Comparison of ENCODE assay signal across 16 cellular contexts in the genomic region with DNA sequence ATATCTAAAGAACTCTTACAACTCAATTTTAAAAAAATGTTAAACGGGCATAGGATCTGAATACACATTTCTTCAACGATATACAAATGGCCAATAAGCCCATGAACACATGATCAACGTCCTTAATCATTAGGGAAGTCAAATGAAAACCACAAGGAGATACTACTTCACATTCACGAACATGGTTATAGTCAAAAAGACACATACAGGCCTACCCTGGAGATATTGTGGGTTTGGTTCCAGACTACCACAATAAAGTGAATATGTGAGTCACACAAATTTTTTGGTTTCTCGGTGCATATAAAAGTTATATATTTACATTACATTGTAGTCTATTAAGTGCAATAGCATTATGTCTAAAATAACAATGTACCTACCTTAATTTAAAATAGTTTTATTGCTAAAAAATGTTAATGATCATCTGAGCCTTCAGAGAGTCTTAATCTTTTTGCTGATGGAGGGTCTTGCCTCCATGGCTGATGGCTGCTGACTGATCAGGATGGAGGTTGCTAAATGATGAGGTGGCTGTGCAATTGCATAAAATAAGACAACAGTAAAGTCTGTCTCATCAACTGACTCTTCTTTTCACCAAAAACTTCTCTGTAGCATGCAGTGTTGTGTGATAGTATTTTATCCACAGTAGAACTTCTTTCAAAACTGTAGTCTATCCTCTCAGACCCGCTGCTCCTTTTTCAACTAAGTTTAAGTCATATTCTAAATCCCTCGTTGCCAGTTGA.
"Had no signal": no experiment of that assay in that cellular context is flagged by ENCODE, and none has a peak within 500 bp of the region (broad histone marks: within the 10 kb centered on the region; RNA-seq: fewer than 3 reads in every experiment).

No MANE protein-coding gene starts in this region.

- H3K9me3 Mint-ChIP-seq: activated CD4-positive, alpha-beta memory T cell treated with anti-CD3 and anti-CD28 coated beads for 36 hours; dendritic cell treated with granulocyte-macrophage colony-stimulating factor and Interleukin-4, amounts not matched to agents 40 ng/mL and 50 ng/mL, for 4 days; naive thymus-derived CD8-positive, alpha-beta T cell; stimulated activated naive B cell treated with anti-CD40 and anti-IgM and Interleukin-4, amounts not matched to agents 10 μg/mL and 1 μg/mL and 100 μg/mL, for 72 hours; T-helper 2 cell treated with Interferon-gamma antibody and Interleukin-4, amounts not matched to agents 5 μg/mL and 100 μg/mL, for 36 hours had no signal

- ATAC-seq: foreskin keratinocyte; naive thymus-derived CD8-positive, alpha-beta T cell had no signal

- DNase-seq: activated CD4-positive, alpha-beta memory T cell treated with anti-CD3 and anti-CD28 coated beads for 36 hours; activated CD4-positive, CD25-positive, alpha-beta regulatory T cell; activated naive CD4-positive, alpha-beta T cell treated with anti-CD3 and anti-CD28 coated beads, Interleukin-2, amount 50 U/mL, for 16 hours; amygdala; brain microvascular endothelial cell; effector memory CD4-positive, alpha-beta T cell; foreskin keratinocyte; mesenchymal stem cell; naive thymus-derived CD8-positive, alpha-beta T cell; posterior cingulate gyrus; stimulated activated naive B cell treated with anti-CD40 and anti-IgM and Interleukin-4, amounts not matched to agents 10 μg/mL and 1 μg/mL and 100 μg/mL, for 72 hours; substantia nigra; SW 1271; transverse colon had no signal

- H3K27me3 Mint-ChIP-seq: activated CD4-positive, alpha-beta memory T cell treated with anti-CD3 and anti-CD28 coated beads for 36 hours; dendritic cell treated with granulocyte-macrophage colony-stimulating factor and Interleukin-4, amounts not matched to agents 40 ng/mL and 50 ng/mL, for 4 days; naive thymus-derived CD8-positive, alpha-beta T cell; stimulated activated naive B cell treated with anti-CD40 and anti-IgM and Interleukin-4, amounts not matched to agents 10 μg/mL and 1 μg/mL and 100 μg/mL, for 72 hours had no signal

- H3K4me3 Mint-ChIP-seq: activated CD4-positive, alpha-beta memory T cell treated with anti-CD3 and anti-CD28 coated beads for 36 hours; dendritic cell treated with granulocyte-macrophage colony-stimulating factor and Interleukin-4, amounts not matched to agents 40 ng/mL and 50 ng/mL, for 4 days; naive thymus-derived CD8-positive, alpha-beta T cell; stimulated activated naive B cell treated with anti-CD40 and anti-IgM and Interleukin-4, amounts not matched to agents 10 μg/mL and 1 μg/mL and 100 μg/mL, for 72 hours; T-helper 2 cell treated with Interferon-gamma antibody and Interleukin-4, amounts not matched to agents 5 μg/mL and 100 μg/mL, for 36 hours had no signal

- H3K27ac Mint-ChIP-seq: activated CD4-positive, alpha-beta memory T cell treated with anti-CD3 and anti-CD28 coated beads for 36 hours; dendritic cell treated with granulocyte-macrophage colony-stimulating factor and Interleukin-4, amounts not matched to agents 40 ng/mL and 50 ng/mL, for 4 days; stimulated activated naive B cell treated with anti-CD40 and anti-IgM and Interleukin-4, amounts not matched to agents 10 μg/mL and 1 μg/mL and 100 μg/mL, for 72 hours; T-helper 2 cell treated with Interferon-gamma antibody and Interleukin-4, amounts not matched to agents 5 μg/mL and 100 μg/mL, for 36 hours had no signal
